In the genomic region with DNA sequence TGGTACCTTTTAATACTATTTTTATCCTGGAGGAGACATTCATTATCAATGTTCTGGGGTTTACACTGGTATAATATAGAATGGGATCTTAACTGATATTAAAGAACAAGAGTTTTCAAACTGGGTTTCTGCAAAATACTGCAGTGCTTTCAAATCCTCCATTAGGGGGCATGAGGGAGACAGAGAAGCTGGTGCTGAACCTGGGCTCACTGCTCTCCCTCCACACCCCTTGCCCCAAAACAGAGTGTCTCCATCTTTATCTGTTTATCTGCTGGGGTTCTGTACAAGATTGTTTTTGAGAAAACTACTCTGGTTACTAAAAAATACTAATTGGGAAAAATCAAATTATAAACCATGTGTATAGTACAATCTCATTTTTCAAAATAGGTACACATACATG, we compare ENCODE assay signal across 1 cellular context.
TF ChIP-seq lines count a peak whose summit lies in the region.

No MANE protein-coding gene starts in this region.

TF ChIP-seq in H1, 55 proteins besides CTCF, POLR2A, EP300 and RAD21 (continued from another document):
- TF ChIP-seq, protein P1, sequence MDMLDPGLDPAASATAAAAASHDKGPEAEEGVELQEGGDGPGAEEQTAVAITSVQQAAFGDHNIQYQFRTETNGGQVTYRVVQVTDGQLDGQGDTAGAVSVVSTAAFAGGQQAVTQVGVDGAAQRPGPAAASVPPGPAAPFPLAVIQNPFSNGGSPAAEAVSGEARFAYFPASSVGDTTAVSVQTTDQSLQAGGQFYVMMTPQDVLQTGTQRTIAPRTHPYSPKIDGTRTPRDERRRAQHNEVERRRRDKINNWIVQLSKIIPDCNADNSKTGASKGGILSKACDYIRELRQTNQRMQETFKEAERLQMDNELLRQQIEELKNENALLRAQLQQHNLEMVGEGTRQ (IDR thresholded peaks at IDR 0.05; ENCODE audit: low read length) = no peak
- TF ChIP-seq SAP30 (IDR thresholded peaks at IDR 0.05; ENCODE audit: insufficient read depth, insufficient replicate concordance, low read length) = no peak
- no peak for TF ChIP-seq SIRT6 (IDR thresholded peaks at IDR 0.05; ENCODE audit: low read length)
- TF ChIP-seq CBX5 (IDR thresholded peaks at IDR 0.05; ENCODE audit: low read depth, low read length) = no peak
- TF ChIP-seq, protein P2, sequence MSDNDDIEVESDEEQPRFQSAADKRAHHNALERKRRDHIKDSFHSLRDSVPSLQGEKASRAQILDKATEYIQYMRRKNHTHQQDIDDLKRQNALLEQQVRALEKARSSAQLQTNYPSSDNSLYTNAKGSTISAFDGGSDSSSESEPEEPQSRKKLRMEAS (IDR thresholded peaks at IDR 0.05) = no peak
- TF ChIP-seq POLR2AphosphoS5 (IDR thresholded peaks at IDR 0.05; ENCODE audit: low read depth, low read length) = no peak
- no peak for TF ChIP-seq GTF2F1 (IDR thresholded peaks at IDR 0.05; ENCODE audit: borderline replicate concordance, low read depth, low read length)
